ENCODE assay signal across 26 cellular contexts in genomic region chr22:30295576-30295975, GRCh38. TPM values are rescaled to one million over a fixed set of nuclear protein-coding genes. Genes with fewer than 3 reads are reported as not detected.
DNase-seq lines count a peak whose midpoint lies in the region; ATAC-seq and TF ChIP-seq lines count a peak whose summit lies in the region.
"Had no signal": no experiment of that assay in that cellular context is flagged by ENCODE, and none has a peak within 500 bp of the region (broad histone marks: within the 10 kb centered on the region; RNA-seq: fewer than 3 reads in every experiment).

No MANE protein-coding gene starts in this region.

- peaks cover 29% of the 10 kb centered on the region for H3K79me2 ChIP-seq in osteoblast (ENCODE audit: insufficient read depth, low read length)

- peaks cover 65% of the 10 kb centered on the region for H3K36me3 ChIP-seq in osteoblast (ENCODE audit: insufficient read depth, low read length)

- CTCF ChIA-PET in T-cell (lab: Charles Lee): no interaction called here

- POLR2A ChIA-PET in T-cell (lab: Charles Lee): interaction anchor here in 1 of 2 donors (1.1 kb wide), 2 partner anchors 11 to 46 kb away, joined by 4 read pairs; no protein-coding TSS in a partner anchor

- peaks cover 45% of the 10 kb centered on the region for H4K20me1 ChIP-seq in osteoblast (ENCODE audit: insufficient read depth, low read length)

- DNase-seq in right cardiac atrium (peak in 2 of 3 donors; percentile 36 to 39), left cardiac atrium (no peak), T-cell (no peak), osteoblast (ENCODE audit: insufficient read length, low spot score, missing footprints) (peak; percentile 55), D341Med (ENCODE audit: low spot score) (no peak)
- DNase-seq in central memory CD4-positive, alpha-beta T cell: no peak
- no peak for DNase-seq in stimulated activated CD4-positive, alpha-beta T cell treated with anti-CD3 and anti-CD28 coated beads, Interleukin-4, amount 100 ng/mL, for 1 hour
- DNase-seq: activated CD4-positive, alpha-beta T cell treated with anti-CD3 and anti-CD28 coated beads, Interleukin-2, amount 50 U/mL, for 48 hours; activated CD8-positive, alpha-beta memory T cell treated with anti-CD3 and anti-CD28 coated beads, Interleukin-2, amount 50 U/mL, for 4 hours; foreskin fibroblast; left ventricle myocardium superior; NCI-H1105 treated with DMSO at 0.1 percent for 48 hours; NCI-H187 treated with DMSO at 0.1 percent for 48 hours; NCI-H2171 treated with DMSO at 0.1 percent for 48 hours; NCI-H510A; stomach had no signal

- H3K27me3 Mint-ChIP-seq in T-cell: no peaks in the 10 kb centered on the region
- H3K27me3 Mint-ChIP-seq: dendritic cell treated with granulocyte-macrophage colony-stimulating factor and Interleukin-4, amounts not matched to agents 40 ng/mL and 50 ng/mL, for 4 days had no signal

- no peak overlapping the region for H2AFZ ChIP-seq in osteoblast (ENCODE audit: low read length)

- intact Hi-C loops in right cardiac atrium (cut with DNase I): no loop called here
- intact Hi-C loops in left cardiac atrium (cut with DNase I): no loop called here

- WGBS in right cardiac atrium: 70% methylated on average over 7 of the region's 7 CpGs

- peaks cover 65 to 75% (median 74%) of the 10 kb centered on the region in 3 donors for H3K4me1 Mint-ChIP-seq in T-cell

- TF ChIP-seq CTCF in osteoblast (IDR thresholded peaks at IDR 0.05; ENCODE audit: extremely low read depth, low read depth, low read length): no peak

- peak overlapping the region; percentile 94 to 99 for H3K27ac Mint-ChIP-seq in T-cell
- H3K27ac Mint-ChIP-seq: dendritic cell treated with granulocyte-macrophage colony-stimulating factor and Interleukin-4, amounts not matched to agents 40 ng/mL and 50 ng/mL, for 4 days had no signal

- no peaks in the 10 kb centered on the region for H3K27me3 ChIP-seq in right cardiac atrium (ENCODE audit: control insufficient read depth, insufficient read depth)
- no peaks in the 10 kb centered on the region for H3K27me3 ChIP-seq in osteoblast (ENCODE audit: insufficient read depth, low read length)
- H3K27me3 ChIP-seq: esophagus muscularis mucosa, right atrium auricular region, stomach, tibial nerve had no signal

- no peak overlapping the region for H3K4me3 ChIP-seq in right cardiac atrium (ENCODE audit: low read length)
- H3K4me3 ChIP-seq in osteoblast (ENCODE audit: insufficient read depth, low read length): no peak overlapping the region
- H3K4me3 ChIP-seq: esophagus muscularis mucosa, K562, right atrium auricular region, smooth muscle cell, stomach, tibial nerve had no signal

- no peak overlapping the region for H3K27ac ChIP-seq in right cardiac atrium (ENCODE audit: low read length)
- H3K27ac ChIP-seq in osteoblast (ENCODE audit: low read depth, low read length): no peak overlapping the region
- H3K27ac ChIP-seq: C4-2B, esophagus muscularis mucosa, right atrium auricular region had no signal

- no peak overlapping the region for H3K4me2 ChIP-seq in osteoblast (ENCODE audit: insufficient read depth, low read length)
- H3K4me2 ChIP-seq: smooth muscle cell had no signal

- no peak for ATAC-seq in right cardiac atrium
- ATAC-seq in left cardiac atrium: no peak
- no peak for ATAC-seq in T-cell (replicated peaks in 1 of 4)
- ATAC-seq: K562, left ventricle myocardium superior had no signal

- H3K4me1 ChIP-seq in right cardiac atrium (ENCODE audit: control insufficient read depth, insufficient read depth, low read length) (peaks cover 8% of the 10 kb centered on the region), osteoblast (ENCODE audit: insufficient read depth, low read length) (peaks cover 8% of the 10 kb centered on the region)

- H3K9me3 ChIP-seq in right cardiac atrium (ENCODE audit: control insufficient read depth, low read length) (no peaks in the 10 kb centered on the region), osteoblast (ENCODE audit: low read depth, low read length) (no peaks in the 10 kb centered on the region)
- H3K9me3 ChIP-seq: esophagus muscularis mucosa, right atrium auricular region, stomach, tibial nerve had no signal

- H3K4me3 Mint-ChIP-seq in T-cell: peak overlapping the region in 2 of 3 donors; percentile 9 to 70
- H3K4me3 Mint-ChIP-seq: dendritic cell treated with granulocyte-macrophage colony-stimulating factor and Interleukin-4, amounts not matched to agents 40 ng/mL and 50 ng/mL, for 4 days had no signal

- no peaks in the 10 kb centered on the region for H3K9me3 Mint-ChIP-seq in T-cell
- H3K9me3 Mint-ChIP-seq: dendritic cell treated with granulocyte-macrophage colony-stimulating factor and Interleukin-4, amounts not matched to agents 40 ng/mL and 50 ng/mL, for 4 days had no signal

- H3K36me3 Mint-ChIP-seq in T-cell: peaks cover 43% of the 10 kb centered on the region

RNA-seq across cellular contexts. Expression of gene CASTOR1, which starts 6.3 kb away (rescaled TPM):
- total RNA-seq in right cardiac atrium (1 to 10 TPM; 7.0 to 9.0 (median 7.4) TPM), left cardiac atrium (1 to 10 TPM; 7.4 to 9.4 TPM), T-cell (10 to 100 TPM; 12.8 to 21.9 (median 16.1) TPM), osteoblast (5.3 and 5.8 TPM in 2 replicates)
- 6.4 TPM for polyA plus RNA-seq in right cardiac atrium

RNA-seq across cellular contexts. Expression of gene OSM, which starts 28.9 kb away (rescaled TPM):
- total RNA-seq in right cardiac atrium: 1 to 10 TPM in 1 of 4 donors, under 1 TPM in 3; 0.17 to 1.5 (median 0.26) TPM
- polyA plus RNA-seq in right cardiac atrium: 0.81 TPM
- 1 to 10 TPM in 1 of 2 donors, under 1 TPM in 1; 0.56 to 1.4 TPM for total RNA-seq in left cardiac atrium
- 10 to 100 TPM in 2 of 5 donors, 1 to 10 TPM in 3; 5.9 to 16.5 (median 7.4) TPM for total RNA-seq in T-cell
- total RNA-seq in osteoblast: not detected in 2 replicates
- total RNA-seq: H1, K562, left ventricle myocardium superior, M059J, SK-MEL-5 had no signal
- polyA plus RNA-seq: H1 had no signal

RNA-seq across cellular contexts. Expression of gene TBC1D10A, which starts 31.2 kb away (rescaled TPM):
- total RNA-seq in right cardiac atrium (1 to 10 TPM; 5.6 to 9.1 (median 8.5) TPM), left cardiac atrium (10 to 100 TPM; 11.9 to 12.3 TPM), T-cell (10 to 100 TPM; 56.2 to 84.3 (median 82.3) TPM), osteoblast (30.6 and 32.9 TPM in 2 replicates)
- 5.4 TPM for polyA plus RNA-seq in right cardiac atrium

RNA-seq across cellular contexts. Expression of gene LIF, which starts 49.0 kb away (rescaled TPM):
- total RNA-seq in right cardiac atrium (1 to 10 TPM in 1 of 4 donors, under 1 TPM in 3; 0.09 to 3.7 (median 0.43) TPM), left cardiac atrium (1 to 10 TPM in 1 of 2 donors, under 1 TPM in 1; 0.94 to 7.0 TPM), T-cell (1 to 10 TPM in 3 of 5 donors, under 1 TPM in 2; 0.26 to 3.3 (median 1.4) TPM), osteoblast (3.2 and 3.3 TPM in 2 replicates)
- polyA plus RNA-seq in right cardiac atrium: 0.54 TPM

Comparison
In these comparisons a context has a peak if more than half of its experiments do, and no peak if none do; other contexts are left out.
1. DNase-seq: peak in right cardiac atrium (2 of 3) and osteoblast (single experiment); none in left cardiac atrium (single experiment), T-cell (0 of 34), D341Med (single experiment), central memory CD4-positive, alpha-beta T cell (single experiment) and stimulated activated CD4-positive, alpha-beta T cell treated with anti-CD3 and anti-CD28 coated beads, Interleukin-4, amount 100 ng/mL, for 1 hour (single experiment).